1 cellular context compared by ENCODE assay signal in genomic region chr17:28643979-28644781, GRCh38.
A peak's percentile ranks its signal among the peaks of the same experiment; 100 is the strongest.
TF ChIP-seq lines count a peak whose summit lies in the region.

No MANE protein-coding gene starts in this region.

TF ChIP-seq in GM12878, 131 proteins besides CTCF, POLR2A, EP300 and RAD21:
- TF ChIP-seq YY1 (IDR thresholded peaks at IDR 0.05; ENCODE audit: low read depth, low read length) (peak; percentile 19; the same call in 1 of the 2 replicates), PKNOX1 (IDR thresholded peaks at IDR 0.05) (peak; percentile 77), RFX5 (IDR thresholded peaks at IDR 0.05; ENCODE audit: low read depth, low read length) (no peak), RUNX3 (IDR thresholded peaks at IDR 0.05; ENCODE audit: low read length) (peak; percentile 75), IKZF1 (conservative IDR thresholded peaks at IDR 0.05) (peak; percentile 64), RBBP5 (conservative IDR thresholded peaks at IDR 0.05) (no peak), GABPA (IDR thresholded peaks at IDR 0.05; ENCODE audit: low read depth) (peak; percentile 59; the same call in 1 of the 2 replicates), RELB (IDR thresholded peaks at IDR 0.05; ENCODE audit: low read depth) (0 out of 2 replicates have a peak, but pooled peaks have one; percentile 36), NRF1 (conservative IDR thresholded peaks at IDR 0.05; ENCODE audit: low read depth, low read length) (no peak), FOS (IDR thresholded peaks at IDR 0.05; ENCODE audit: borderline replicate concordance, extremely low read depth, insufficient read length) (no peak), PML (IDR thresholded peaks at IDR 0.05; ENCODE audit: low read length) (no peak), IKZF2 (IDR thresholded peaks at IDR 0.05) (peak in 1 of 2 experiments; percentile 37; a peak in 1 of 4 replicates), TCF12 (IDR thresholded peaks at IDR 0.05; ENCODE audit: low read depth, low read length) (peak; percentile 49; the same call in 1 of the 2 replicates), ZNF207 (IDR thresholded peaks at IDR 0.05; ENCODE audit: borderline replicate concordance) (no peak), EED (IDR thresholded peaks at IDR 0.05; ENCODE audit: low read depth) (peak; percentile 31; the same call in 1 of the 2 replicates), SPI1 (IDR thresholded peaks at IDR 0.05; ENCODE audit: borderline replicate concordance, insufficient read depth, low read depth, low read length) (peak; percentile 80), CREB1 (IDR thresholded peaks at IDR 0.05; ENCODE audit: low read depth) (0 out of 2 replicates have a peak, but pooled peaks have one; percentile 28), TCF7 (IDR thresholded peaks at IDR 0.05; ENCODE audit: borderline replicate concordance) (no peak), SMC3 (IDR thresholded peaks at IDR 0.05; ENCODE audit: borderline replicate concordance, low read length) (0 out of 2 replicates have a peak, but pooled peaks have one; percentile 3)
